Comparison of ENCODE assay signal across 7 cellular contexts in genomic region chr11:3297834-3298233, GRCh38.
DNase-seq lines count a peak whose midpoint lies in the region; ATAC-seq and TF ChIP-seq lines count a peak whose summit lies in the region.
"Not testable (repeated sequence)": the region's sequence is repeated elsewhere in the genome, so short reads cannot be mapped to it uniquely, and the experiment has no call there.

No MANE protein-coding gene starts in this region.

- not testable (repeated sequence) for H3K27me3 ChIP-seq in PC-3 (ENCODE audit: low read length)

- TF ChIP-seq CTCF in PC-3 (conservative IDR thresholded peaks at IDR 0.05; ENCODE audit: low read depth, low read length): not testable (repeated sequence)

- H3K4me1 ChIP-seq in PC-3 (ENCODE audit: insufficient read depth, low read length): not testable (repeated sequence)

- BruUV-seq in PC-3 (replicated peaks; lab: Mats Ljungman, UMichigan): not testable (repeated sequence)

- CTCF ChIA-PET in PC-3 (lab: Charles Lee): not testable (repeated sequence)

- not testable (repeated sequence) for H3F3A ChIP-seq in PC-3 (ENCODE audit: low read length, unreplicated experiment)

- H3K4me1 Mint-ChIP-seq in activated T-helper 17 cell treated with anti-CD3 and anti-CD28 coated beads, Interleukin-2, amount 50 U/mL, for 72 hours: not testable (repeated sequence)

- not testable (repeated sequence) for H3K36me3 ChIP-seq in PC-3 (ENCODE audit: low read depth, low read length)

- not testable (repeated sequence) for H2AFZ ChIP-seq in PC-3 (ENCODE audit: low read length)

- H3K4me3 ChIP-seq in PC-3 (ENCODE audit: low read length): not testable (repeated sequence)

- H3K9me3 ChIP-seq in PC-3 (ENCODE audit: low read length): not testable (repeated sequence)

- H4K20me1 ChIP-seq in PC-3 (ENCODE audit: low read length): not testable (repeated sequence)

- not testable (repeated sequence) for H3K4me2 ChIP-seq in PC-3 (ENCODE audit: low read length)

- intact Hi-C loops in PC-3 (cut with micrococcal nuclease): not testable (repeated sequence)

- not testable (repeated sequence) for H3K27me3 Mint-ChIP-seq in activated T-helper 17 cell treated with anti-CD3 and anti-CD28 coated beads, Interleukin-2, amount 50 U/mL, for 72 hours

- H3K27ac ChIP-seq in PC-3 (ENCODE audit: low read length): not testable (repeated sequence)

- not testable (repeated sequence) for H3K4me3 Mint-ChIP-seq in activated T-helper 17 cell treated with anti-CD3 and anti-CD28 coated beads, Interleukin-2, amount 50 U/mL, for 72 hours

- H3K79me2 ChIP-seq in PC-3 (ENCODE audit: low read length): not testable (repeated sequence)

- not testable (repeated sequence) for H3K27ac Mint-ChIP-seq in activated T-helper 17 cell treated with anti-CD3 and anti-CD28 coated beads, Interleukin-2, amount 50 U/mL, for 72 hours

- H3K9ac ChIP-seq in PC-3 (ENCODE audit: low read length): not testable (repeated sequence)

- H3K9me3 Mint-ChIP-seq in activated T-helper 17 cell treated with anti-CD3 and anti-CD28 coated beads, Interleukin-2, amount 50 U/mL, for 72 hours: not testable (repeated sequence)

- ATAC-seq in PC-3: not testable (repeated sequence)
- ATAC-seq in activated T-helper 17 cell treated with anti-CD3 and anti-CD28 coated beads, Interleukin-2, amount 50 U/mL, for 72 hours (replicated peaks): peak; percentile 59

- not testable (repeated sequence) for H3K9me2 ChIP-seq in PC-3 (replicated peaks; ENCODE audit: low read length)

- peak; percentile 2 for DNase-seq in A172 (ENCODE audit: low spot score)
- peak; percentile 69 for DNase-seq in DMS53 (lab: John Stamatoyannopoulos, UW)
- peak; percentile 60 for DNase-seq in HT1080 (ENCODE audit: low read depth)
- peak; percentile 1 for DNase-seq in PC-3
- peak; percentile 1 for DNase-seq in SKM-1 (lab: John Stamatoyannopoulos, UW; ENCODE audit: unreplicated experiment)
- DNase-seq in islet precursor cell: peak; percentile 47

- not testable (repeated sequence) for H3K36me3 Mint-ChIP-seq in activated T-helper 17 cell treated with anti-CD3 and anti-CD28 coated beads, Interleukin-2, amount 50 U/mL, for 72 hours (ENCODE audit: low read depth)

- POLR2A ChIA-PET in PC-3 (lab: Charles Lee; ENCODE audit: unreplicated experiment): not testable (repeated sequence)

Comparison
In these comparisons a context has a peak if more than half of its experiments do, and no peak if none do; other contexts are left out.
1. DNase-seq: peak in every context shown above with its lines; median percentile 69 in DMS53; 60 in HT1080; 47 in islet precursor cell; 2 in A172; 1 in PC-3; 1 in SKM-1.